In genomic region chr16:13958438-13958837, GRCh38 we compare ENCODE assay signal across 12 cellular contexts. TPM values are rescaled to one million over a fixed set of nuclear protein-coding genes. Genes with fewer than 3 reads are reported as not detected.
DNase-seq lines count a peak whose midpoint lies in the region; ATAC-seq and TF ChIP-seq lines count a peak whose summit lies in the region.
"Had no signal": no experiment of that assay in that cellular context is flagged by ENCODE, and none has a peak within 500 bp of the region (broad histone marks: within the 10 kb centered on the region; RNA-seq: fewer than 3 reads in every experiment).

No MANE protein-coding gene starts in this region.

- H2AFZ ChIP-seq in OCI-LY3 (ENCODE audit: low read depth, low read length) = peak overlapping the region; percentile 60

- H3K27ac Mint-ChIP-seq in nephron = peak overlapping the region in 2 of 3 experiments; percentile 75 to 95
- H3K27ac Mint-ChIP-seq in CD8-positive, alpha-beta memory T cell = no peak overlapping the region
- H3K27ac Mint-ChIP-seq: activated naive CD4-positive, alpha-beta T cell treated with anti-CD3 and anti-CD28 coated beads for 36 hours had no signal

- peak; percentile 42 for DNase-seq in Caki2 (ENCODE audit: low read depth)
- no peak for DNase-seq in brain microvascular endothelial cell
- no peak for DNase-seq in activated CD8-positive, alpha-beta memory T cell treated with anti-CD3 and anti-CD28 coated beads, Interleukin-2, amount 50 U/mL, for 48 hours
- DNase-seq in CD8-positive, alpha-beta memory T cell = no peak
- no peak for DNase-seq in NCI-H2227 treated with DMSO at 0.1 percent for 48 hours (lab: John Stamatoyannopoulos, UW)
- DNase-seq: activated CD4-positive, alpha-beta T cell treated with anti-CD3 and anti-CD28 coated beads for 48 hours; NCI-H748 treated with DMSO at 0.1 percent for 48 hours had no signal

- no peak for TF ChIP-seq CTCF in OCI-LY3 (IDR thresholded peaks at IDR 0.05; ENCODE audit: low read depth, low read length)
- no peak for TF ChIP-seq CTCF in brain microvascular endothelial cell (IDR thresholded peaks at IDR 0.05; ENCODE audit: low read depth, low read length, missing control alignments)
- no peak for TF ChIP-seq CTCF in nephron (IDR thresholded peaks at IDR 0.05; ENCODE audit: unreplicated experiment in 3 of 3)

- CTCF ChIA-PET in CD8-positive, alpha-beta memory T cell (lab: Charles Lee) = no interaction called here

- H3K4me2 ChIP-seq in OCI-LY3 (ENCODE audit: low read length) = peak overlapping the region; percentile 100

- H3K4me3 ChIP-seq in OCI-LY3 (ENCODE audit: low read length) (peak overlapping the region; percentile 77), brain microvascular endothelial cell (ENCODE audit: low read depth, low read length) (no peak overlapping the region)
- no peak overlapping the region for H3K4me3 ChIP-seq in CD8-positive, alpha-beta memory T cell (ENCODE audit: low read length)

- H3K27me3 Mint-ChIP-seq in nephron (ENCODE audit: low read depth) = no peaks in the 10 kb centered on the region
- H3K27me3 Mint-ChIP-seq in CD8-positive, alpha-beta memory T cell = peaks cover 12 to 30% of the 10 kb centered on the region in 2 donors

- H3K36me3 ChIP-seq in OCI-LY3 (replicated peaks; ENCODE audit: low read depth, low read length) = peaks cover 3% of the 10 kb centered on the region
- no peaks in the 10 kb centered on the region for H3K36me3 ChIP-seq in brain microvascular endothelial cell (replicated peaks)
- no peaks in the 10 kb centered on the region for H3K36me3 ChIP-seq in CD8-positive, alpha-beta memory T cell (ENCODE audit: insufficient read depth, low read length)

- H3K79me2 ChIP-seq in OCI-LY3 (ENCODE audit: low read length) = no peaks in the 10 kb centered on the region

- H3K9me3 Mint-ChIP-seq in nephron = peaks cover 5% of the 10 kb centered on the region
- no peaks in the 10 kb centered on the region for H3K9me3 Mint-ChIP-seq in CD8-positive, alpha-beta memory T cell
- H3K9me3 Mint-ChIP-seq: activated naive CD4-positive, alpha-beta T cell treated with anti-CD3 and anti-CD28 coated beads for 36 hours had no signal

- H3K4me3 Mint-ChIP-seq in nephron = no peak overlapping the region
- H3K4me3 Mint-ChIP-seq in CD8-positive, alpha-beta memory T cell = no peak overlapping the region
- H3K4me3 Mint-ChIP-seq: activated naive CD4-positive, alpha-beta T cell treated with anti-CD3 and anti-CD28 coated beads for 36 hours had no signal

- H3K4me1 Mint-ChIP-seq in nephron = peaks cover 67% of the 10 kb centered on the region
- H3K4me1 Mint-ChIP-seq in CD8-positive, alpha-beta memory T cell = peaks cover 13 to 25% (median 25%) of the 10 kb centered on the region in 3 donors

- H3K36me3 Mint-ChIP-seq in nephron (ENCODE audit: low read depth) = no peaks in the 10 kb centered on the region
- H3K36me3 Mint-ChIP-seq in CD8-positive, alpha-beta memory T cell = peaks cover 0 to 2% (median 0%) of the 10 kb centered on the region in 3 donors
- H3K36me3 Mint-ChIP-seq: brain had no signal

- in situ Hi-C loops in Caki2 (cut with HindIII; ENCODE audit: low pct_unique_long_range_greater_than_20kb, low sequenced_read_pairs) = no loop called here
- in situ Hi-C loops in brain microvascular endothelial cell (cut with HindIII; ENCODE audit: low pct_ligation_motif_present, low sequenced_read_pairs) = no loop called here

- H3K4me1 ChIP-seq in OCI-LY3 (ENCODE audit: low read length) = peaks cover 53% of the 10 kb centered on the region
- no peaks in the 10 kb centered on the region for H3K4me1 ChIP-seq in CD8-positive, alpha-beta memory T cell (ENCODE audit: insufficient read depth, low read length)

- H3K9ac ChIP-seq in OCI-LY3 (ENCODE audit: low read length) = peak overlapping the region; percentile 94

- POLR2A ChIA-PET in CD8-positive, alpha-beta memory T cell (lab: Charles Lee) = no interaction called here

- H4K20me1 ChIP-seq in OCI-LY3 (ENCODE audit: insufficient read depth, low read length) = no peaks in the 10 kb centered on the region

- H3K9me3 ChIP-seq in OCI-LY3 (ENCODE audit: insufficient read depth, low read length) = no peaks in the 10 kb centered on the region; the same call in 1 of the 2 replicates
- H3K9me3 ChIP-seq in CD8-positive, alpha-beta memory T cell (ENCODE audit: low read length) = no peaks in the 10 kb centered on the region

- no peak for ATAC-seq in GM21367 (IDR thresholded peaks at IDR 0.05; ENCODE audit: unreplicated experiment)

- H3K27ac ChIP-seq in OCI-LY3 (ENCODE audit: low read length) (peak overlapping the region; percentile 99), brain microvascular endothelial cell (peak overlapping the region; percentile 93)
- H3K27ac ChIP-seq in CD8-positive, alpha-beta memory T cell (ENCODE audit: low read depth, low read length) = no peak overlapping the region

- no peaks in the 10 kb centered on the region for H3K27me3 ChIP-seq in OCI-LY3 (ENCODE audit: low read depth, low read length)
- H3K27me3 ChIP-seq in brain microvascular endothelial cell (replicated peaks) = no peaks in the 10 kb centered on the region
- H3K27me3 ChIP-seq in CD8-positive, alpha-beta memory T cell (ENCODE audit: insufficient read depth, low read length, poor library complexity, severe bottlenecking) = no peaks in the 10 kb centered on the region

RNA-seq across cellular contexts. Expression of gene ERCC4, which starts 38.5 kb away (rescaled TPM):
- total RNA-seq in Caki2 (2014; rRNA removed; shearing (Covaris generic); ENCODE audit: low replicate concordance) = 3.7 and 4.9 TPM in 2 replicates
- 10 to 100 TPM; 13.1 to 15.6 TPM for total RNA-seq in CD8-positive, alpha-beta memory T cell
- 21.6 TPM for polyA plus RNA-seq in CD8-positive, alpha-beta memory T cell

Comparison
In these comparisons a context has a peak if more than half of its experiments do, and no peak if none do; other contexts are left out.
1. H3K27ac Mint-ChIP-seq: peak in nephron (2 of 3); none in CD8-positive, alpha-beta memory T cell (0 of 8).